ENCODE assay signal across 1 cellular context in genomic region chr11:72812968-72813739, GRCh38.
TF ChIP-seq lines count a peak whose summit lies in the region.

No MANE protein-coding gene starts in this region.

TF ChIP-seq in HEK293, 187 proteins besides CTCF, POLR2A, EP300 and RAD21 (continued from another document):
- TF ChIP-seq PRDM10 (tag by site-specific recombination; IDR thresholded peaks at IDR 0.05) (peak; percentile 71), ZSCAN30 (tag by site-specific recombination; IDR thresholded peaks at IDR 0.05) (0 out of 2 replicates have a peak, but pooled peaks have one; percentile 8), ZNF501 (tag by site-specific recombination; IDR thresholded peaks at IDR 0.05) (peak; percentile 48; the same call in 1 of the 2 replicates), SP3 (tag by site-specific recombination; IDR thresholded peaks at IDR 0.05) (0 out of 2 replicates have a peak, but pooled peaks have one; percentile 21), ZBTB17 (tag by site-specific recombination; IDR thresholded peaks at IDR 0.05) (peak; percentile 77), ZBTB8A (tag by site-specific recombination; IDR thresholded peaks at IDR 0.05) (0 out of 2 replicates have a peak, but pooled peaks have one; percentile 26), HIC1 (tag by site-specific recombination; IDR thresholded peaks at IDR 0.05) (peak; percentile 69; the same call in 1 of the 2 replicates), ZNF843 (tag by site-specific recombination; IDR thresholded peaks at IDR 0.05) (no peak), GLIS1 (tag by site-specific recombination; IDR thresholded peaks at IDR 0.05) (peak; percentile 38), ZNF530 (tag by site-specific recombination; IDR thresholded peaks at IDR 0.05; ENCODE audit: low read depth) (no peak)
